In genomic region chr13:113802761-113803160, GRCh38 we compare ENCODE assay signal across 22 cellular contexts. TPM values are rescaled to one million over a fixed set of nuclear protein-coding genes. Genes with fewer than 3 reads are reported as not detected.
DNase-seq lines count a peak whose midpoint lies in the region; ATAC-seq and TF ChIP-seq lines count a peak whose summit lies in the region.
"Had no signal": no experiment of that assay in that cellular context is flagged by ENCODE, and none has a peak within 500 bp of the region (broad histone marks: within the 10 kb centered on the region; RNA-seq: fewer than 3 reads in every experiment).

No MANE protein-coding gene starts in this region.

- H3K9ac ChIP-seq in IMR-90 (ENCODE audit: low read depth, low read length): no peak overlapping the region
- H3K9ac ChIP-seq: parathyroid adenoma had no signal

- DNase-seq in ELF-1 (ENCODE audit: low read depth, low spot score) (peak; percentile 71), IMR-90 (no peak), brain microvascular endothelial cell (no peak), mucosa of descending colon (no peak), DMS53 treated with DMSO at 0.1 percent for 48 hours (lab: John Stamatoyannopoulos, UW; ENCODE audit: unreplicated experiment) (no peak), substantia nigra (lab: John Stamatoyannopoulos, UW) (no peak), RKO (ENCODE audit: low spot score) (no peak), endothelial cell (ENCODE audit: low spot score) (no peak)
- DNase-seq: activated naive CD4-positive, alpha-beta T cell treated with anti-CD3 and anti-CD28 coated beads, Interleukin-2, amount 10 ng/mL, durations not matched to agents 7 days and 5 days; activated T-cell treated with anti-CD3 and anti-CD28 coated beads, Interleukin-2, amount 50 U/mL, for 48 hours; anterior cingulate cortex; cerebellar nuclear complex; NCI-H1105 treated with DMSO at 0.1 percent for 48 hours; NCI-H2081 treated with DMSO at 0.1 percent for 48 hours; PC-3 had no signal

- H3K27me3 ChIP-seq in IMR-90 (ENCODE audit: control insufficient read depth, insufficient read depth, low read length): no peaks in the 10 kb centered on the region
- H3K27me3 ChIP-seq in brain microvascular endothelial cell (replicated peaks): no peaks in the 10 kb centered on the region
- H3K27me3 ChIP-seq: heart left ventricle had no signal

- ATAC-seq in IMR-90 (ENCODE audit: low read depth) (no peak), mucosa of descending colon (peak; percentile 40)

- POLR2A ChIA-PET in IMR-90 (lab: Charles Lee; ENCODE audit: unreplicated experiment): no interaction called here

- H3K27ac ChIP-seq in IMR-90 (ENCODE audit: insufficient read depth, low read length) (no peak overlapping the region), brain microvascular endothelial cell (no peak overlapping the region), substantia nigra (ENCODE audit: low read depth, low read length, poor library complexity, severe bottlenecking) (no peak overlapping the region)
- H3K27ac ChIP-seq: epithelial cell of prostate, heart left ventricle, parathyroid adenoma, tibial artery had no signal

- H2BK20ac ChIP-seq in IMR-90 (ENCODE audit: low read depth, low read length): no peak overlapping the region

- H2BK120ac ChIP-seq in IMR-90 (ENCODE audit: low read depth, low read length): no peak overlapping the region

- no peak overlapping the region for H3K27ac Mint-ChIP-seq in endothelial cell (ENCODE audit: unreplicated experiment)
- H3K27ac Mint-ChIP-seq: activated naive CD4-positive, alpha-beta T cell treated with anti-CD3 and anti-CD28 coated beads, Interleukin-2, amount 10 ng/mL, durations not matched to agents 7 days and 5 days; mesothelial cell of epicardium; nephron progenitor cell; stimulated activated naive CD8-positive, alpha-beta T cell treated with anti-CD3 and anti-CD28 coated beads, Interleukin-15, Interleukin-2, amounts not matched to agents 100 ng/mL and 50 ng/mL, for 24 hours had no signal

- no peaks in the 10 kb centered on the region for H4K20me1 ChIP-seq in IMR-90 (ENCODE audit: insufficient read depth, low read length)

- H2BK5ac ChIP-seq in IMR-90 (ENCODE audit: low read depth, low read length, poor library complexity, severe bottlenecking): no peak overlapping the region

- H3K14ac ChIP-seq in IMR-90 (replicated peaks; ENCODE audit: low read depth, low read length): no peak overlapping the region

- peaks cover 6% of the 10 kb centered on the region for H3K27me3 Mint-ChIP-seq in endothelial cell (ENCODE audit: unreplicated experiment)
- H3K27me3 Mint-ChIP-seq: activated naive CD4-positive, alpha-beta T cell treated with anti-CD3 and anti-CD28 coated beads, Interleukin-2, amount 10 ng/mL, durations not matched to agents 7 days and 5 days; stimulated activated naive CD8-positive, alpha-beta T cell treated with anti-CD3 and anti-CD28 coated beads, Interleukin-15, Interleukin-2, amounts not matched to agents 100 ng/mL and 50 ng/mL, for 24 hours had no signal

- H4K8ac ChIP-seq in IMR-90 (ENCODE audit: low read depth in 2 of 2, low read length in 2 of 2): no peak overlapping the region

- TF ChIP-seq CTCF in IMR-90 (conservative IDR thresholded peaks at IDR 0.05; ENCODE audit: low read depth, low read length): 0 out of 2 replicates have a peak, but pooled peaks have one; percentile 2
- peak; percentile 52 for TF ChIP-seq CTCF in brain microvascular endothelial cell (IDR thresholded peaks at IDR 0.05; ENCODE audit: low read depth, low read length, missing control alignments)
- TF ChIP-seq CTCF in mucosa of descending colon (IDR thresholded peaks at IDR 0.05): no peak
- no peak for TF ChIP-seq CTCF in endothelial cell (IDR thresholded peaks at IDR 0.05; ENCODE audit: unreplicated experiment)

- H3K9me3 Mint-ChIP-seq in endothelial cell (ENCODE audit: unreplicated experiment): peaks cover under 1% of the 10 kb centered on the region
- H3K9me3 Mint-ChIP-seq: mesothelial cell of epicardium; stimulated activated naive CD8-positive, alpha-beta T cell treated with anti-CD3 and anti-CD28 coated beads, Interleukin-15, Interleukin-2, amounts not matched to agents 100 ng/mL and 50 ng/mL, for 24 hours had no signal

- peaks cover 4% of the 10 kb centered on the region; the same call in 1 of the 2 replicates for H3K9me1 ChIP-seq in IMR-90 (ENCODE audit: insufficient read depth, low read length)

- no peak overlapping the region for H2BK15ac ChIP-seq in IMR-90 (ENCODE audit: low read depth, low read length)

- H2AFZ ChIP-seq in IMR-90 (replicated peaks; ENCODE audit: low read length, poor library complexity): peak overlapping the region; percentile 95
- H2AFZ ChIP-seq: parathyroid adenoma had no signal

- H3K36me3 ChIP-seq in IMR-90 (ENCODE audit: control insufficient read depth, insufficient read depth, low read length) (no peaks in the 10 kb centered on the region), brain microvascular endothelial cell (replicated peaks) (no peaks in the 10 kb centered on the region), mucosa of descending colon (ENCODE audit: low read depth) (no peaks in the 10 kb centered on the region)
- H3K36me3 ChIP-seq: heart left ventricle, tibial artery had no signal

- H3K36me3 Mint-ChIP-seq in endothelial cell (ENCODE audit: low read depth, unreplicated experiment): peaks cover 18% of the 10 kb centered on the region
- H3K36me3 Mint-ChIP-seq: activated naive CD4-positive, alpha-beta T cell treated with anti-CD3 and anti-CD28 coated beads, Interleukin-2, amount 10 ng/mL, durations not matched to agents 7 days and 5 days; mesothelial cell of epicardium had no signal

- H3K23ac ChIP-seq in IMR-90 (ENCODE audit: low read depth, low read length): no peak overlapping the region

- no peak overlapping the region for H4K91ac ChIP-seq in IMR-90 (ENCODE audit: insufficient read depth, low read depth, low read length)

- H2AK5ac ChIP-seq in IMR-90 (ENCODE audit: low read depth, low read length): no peak overlapping the region

- H3K4me1 ChIP-seq in IMR-90 (ENCODE audit: control insufficient read depth, insufficient read depth, low read length) (peaks cover 6% of the 10 kb centered on the region), mucosa of descending colon (ENCODE audit: low read depth) (no peaks in the 10 kb centered on the region)
- H3K4me1 ChIP-seq: parathyroid adenoma had no signal

- in situ Hi-C loops in IMR-90 (cut with MboI; ENCODE audit: low sequenced_read_pairs) (no loop called here), brain microvascular endothelial cell (cut with HindIII; ENCODE audit: low pct_ligation_motif_present, low sequenced_read_pairs) (no loop called here)

- dilution Hi-C loops in IMR-90 (cut with HindIII; ENCODE audit: low sequenced_read_pairs, unreplicated experiment): no loop called here

- no peak overlapping the region for H3K56ac ChIP-seq in IMR-90 (ENCODE audit: extremely low read depth, insufficient read depth, low read length)

- H3K4me3 Mint-ChIP-seq in endothelial cell (ENCODE audit: unreplicated experiment): no peak overlapping the region
- H3K4me3 Mint-ChIP-seq: activated naive CD4-positive, alpha-beta T cell treated with anti-CD3 and anti-CD28 coated beads, Interleukin-2, amount 10 ng/mL, durations not matched to agents 7 days and 5 days; mesothelial cell of epicardium; nephron progenitor cell; stimulated activated naive CD8-positive, alpha-beta T cell treated with anti-CD3 and anti-CD28 coated beads, Interleukin-15, Interleukin-2, amounts not matched to agents 100 ng/mL and 50 ng/mL, for 24 hours had no signal

- no peak overlapping the region for H3K4me2 ChIP-seq in IMR-90 (ENCODE audit: low read depth, low read length)

- TF ChIP-seq RAD21 in IMR-90 (IDR thresholded peaks at IDR 0.05; ENCODE audit: low read length): no peak

- WGBS in IMR-90 (ENCODE audit: extremely low coverage in 2 of 2, insufficient read length in 1 of 2), 2 experiments: 48% methylated on average over 13 of the region's 25 CpGs; no CpG with 5 or more reads in 1 of the 2 experiments

- BruUV-seq in IMR-90 (replicated peaks; lab: Mats Ljungman, UMichigan): no TSS peak

- H3K4ac ChIP-seq in IMR-90 (ENCODE audit: low read depth, low read length): no peak overlapping the region

- no peak overlapping the region for H3K4me3 ChIP-seq in IMR-90 (ENCODE audit: insufficient read depth, low read depth, low read length)
- no peak overlapping the region for H3K4me3 ChIP-seq in brain microvascular endothelial cell (ENCODE audit: low read depth, low read length)
- H3K4me3 ChIP-seq in mucosa of descending colon: no peak overlapping the region
- H3K4me3 ChIP-seq: heart left ventricle, tibial artery had no signal

- H3K18ac ChIP-seq in IMR-90 (ENCODE audit: low read depth, low read length): no peak overlapping the region

- peaks cover 3% of the 10 kb centered on the region for H3K4me1 Mint-ChIP-seq in endothelial cell (ENCODE audit: unreplicated experiment)
- H3K4me1 Mint-ChIP-seq: activated naive CD4-positive, alpha-beta T cell treated with anti-CD3 and anti-CD28 coated beads, Interleukin-2, amount 10 ng/mL, durations not matched to agents 7 days and 5 days had no signal

- intact Hi-C loops in IMR-90 (cut with micrococcal nuclease): no loop called here
- intact Hi-C loops in mucosa of descending colon (cut with DNase I, micrococcal nuclease): no loop called here

- CTCF ChIA-PET in IMR-90 (lab: Yijun Ruan, JAX): interaction anchor here (1.2 kb wide), 1 partner anchor 11 kb away, joined by 4 read pairs; no protein-coding TSS in a partner anchor

- peaks cover under 1% of the 10 kb centered on the region for H3K9me3 ChIP-seq in IMR-90 (ENCODE audit: control insufficient read depth, insufficient read depth, low read length)
- H3K9me3 ChIP-seq in mucosa of descending colon: no peaks in the 10 kb centered on the region
- H3K9me3 ChIP-seq: tibial artery had no signal

- H2AK9ac ChIP-seq in IMR-90 (replicated peaks; ENCODE audit: low read depth, low read length, poor library complexity): no peak overlapping the region

- TF ChIP-seq POLR2A in IMR-90 (IDR thresholded peaks at IDR 0.05; ENCODE audit: low read depth, low read length): no peak

- H4K5ac ChIP-seq in IMR-90 (ENCODE audit: low read depth, low read length): no peak overlapping the region

- H3K79me1 ChIP-seq in IMR-90 (ENCODE audit: low read depth in 1 of 2, low read length in 2 of 2): no peaks in the 10 kb centered on the region

TF ChIP-seq in IMR-90, 13 proteins besides CTCF, POLR2A, EP300 and RAD21 (continues in another document):
- TF ChIP-seq FOS (IDR thresholded peaks at IDR 0.05; ENCODE audit: low read depth, low read length): no peak

RNA-seq across cellular contexts. Expression of gene TMEM255B, which starts 43.7 kb away (rescaled TPM):
- total RNA-seq in IMR-90 (2012; rRNA removed) (0.36 and 0.83 TPM in 2 replicates), mucosa of descending colon (1 to 10 TPM; 2.9 to 6.6 (median 6.3) TPM), endothelial cell (ENCODE audit: unreplicated experiment) (321 TPM)
- polyA plus RNA-seq in IMR-90 (2012; rRNA removed): 0.94 and 1.1 TPM in 2 replicates
- polyA plus RNA-seq in IMR-90 (2012; cell fraction: cytosol; rRNA removed): 0.65 and 1.3 TPM in 2 replicates
- polyA plus RNA-seq in IMR-90 (2012; cell fraction: nucleus; rRNA removed; ENCODE audit: low replicate concordance): 0.46 and 0.95 TPM in 2 replicates

Comparison
In these comparisons a context has a peak if more than half of its experiments do, and no peak if none do; other contexts are left out.
1. CTCF ChIP-seq: peak in IMR-90 (single experiment) and brain microvascular endothelial cell (single experiment); none in mucosa of descending colon (single experiment) and endothelial cell (single experiment).
2. RNA of gene TMEM255B, which starts 43.7 kb away (total RNA-seq): 321 TPM in endothelial cell (single experiment); 2.9 to 6.6 TPM in mucosa of descending colon and 0.36 to 0.83 TPM in IMR-90; every median in the first group is over 10 times any median in the second.